In genomic region chr6:106253194-106253593, GRCh38 we compare ENCODE assay signal across 15 cellular contexts.
DNase-seq lines count a peak whose midpoint lies in the region; ATAC-seq, FAIRE-seq and TF ChIP-seq lines count a peak whose summit lies in the region.
"Had no signal": no experiment of that assay in that cellular context is flagged by ENCODE, and none has a peak within 500 bp of the region (broad histone marks: within the 10 kb centered on the region; RNA-seq: fewer than 3 reads in every experiment).

No MANE protein-coding gene starts in this region.

- H3K27ac ChIP-seq in A549: peak overlapping the region; percentile 33 to 69; a peak in 3 of 6 replicates
- no peak overlapping the region for H3K27ac ChIP-seq in HCT116 (ENCODE audit: low read depth, low read length)
- no peak overlapping the region for H3K27ac ChIP-seq in lower lobe of right lung
- H3K27ac ChIP-seq: dorsolateral prefrontal cortex, Peyer's patch had no signal

- no peaks in the 10 kb centered on the region for H3K9me3 Mint-ChIP-seq in activated T-helper 17 cell treated with anti-CD3 and anti-CD28 coated beads, Interleukin-2, amount 50 U/mL, for 72 hours
- no peaks in the 10 kb centered on the region for H3K9me3 Mint-ChIP-seq in mesothelial cell of epicardium
- H3K9me3 Mint-ChIP-seq: activated naive CD8-positive, alpha-beta T cell treated with anti-CD3 and anti-CD28 coated beads, Interleukin-2, amount 10 ng/mL, durations not matched to agents 7 days and 5 days had no signal

- no peak for FAIRE-seq in A549 (lab: Jason Lieb, UNC)
- FAIRE-seq: GM18507 had no signal

- H3K9me3 ChIP-seq in A549: no peaks in the 10 kb centered on the region
- no peaks in the 10 kb centered on the region for H3K9me3 ChIP-seq in HCT116 (ENCODE audit: control insufficient read depth in 1 of 2, insufficient read depth in 1 of 2, low read depth in 1 of 2, low read length in 2 of 2)
- H3K9me3 ChIP-seq in lower lobe of right lung: no peaks in the 10 kb centered on the region
- H3K9me3 ChIP-seq: Peyer's patch had no signal

- TF ChIP-seq POLR2A in A549 (IDR thresholded peaks at IDR 0.05; ENCODE audit: low read length) (no peak), HCT116 (IDR thresholded peaks at IDR 0.05; ENCODE audit: borderline replicate concordance, extremely low read depth, insufficient read depth, insufficient read length) (no peak)

- DNase-seq in A549 (ENCODE audit: low read depth in 1 of 2, low spot score in 1 of 2): peak in 1 of 2 experiments; percentile 7
- no peak for DNase-seq in HCT116 (ENCODE audit: low read depth, low spot score)
- peak; percentile 82 to 85 for DNase-seq in foreskin fibroblast
- no peak for DNase-seq in activated CD8-positive, alpha-beta memory T cell treated with anti-CD3 and anti-CD28 coated beads, Interleukin-2, amount 50 U/mL, for 4 hours
- DNase-seq in mesothelial cell of epicardium (ENCODE audit: low spot score in 2 of 2, unreplicated experiment in 2 of 2): no peak
- no peak for DNase-seq in lower lobe of right lung
- DNase-seq: activated naive CD8-positive, alpha-beta T cell treated with anti-CD3 and anti-CD28 coated beads, Interleukin-2, amount 10 ng/mL, durations not matched to agents 7 days and 5 days; DMS79 treated with DMSO at 0.1 percent for 48 hours; dorsolateral prefrontal cortex; NCI-H2171 treated with DMSO at 0.1 percent for 48 hours; Peyer's patch; stimulated activated naive CD4-positive, alpha-beta T cell had no signal

- CTCF ChIA-PET in A549 (lab: Yijun Ruan, JAX): no interaction called here
- CTCF ChIA-PET in HCT116 (lab: Charles Lee): no interaction called here

- 17% methylated on average over 1 of the region's 1 CpG for WGBS in A549 (ENCODE audit: missing lambda C conversion rate)

- intact Hi-C loops in HCT116 (cut with micrococcal nuclease): no loop called here
- intact Hi-C loops in lower lobe of right lung (cut with DNase I): no loop called here

- H3K4me3 Mint-ChIP-seq in activated T-helper 17 cell treated with anti-CD3 and anti-CD28 coated beads, Interleukin-2, amount 50 U/mL, for 72 hours: no peak overlapping the region
- no peak overlapping the region for H3K4me3 Mint-ChIP-seq in mesothelial cell of epicardium
- H3K4me3 Mint-ChIP-seq: activated naive CD8-positive, alpha-beta T cell treated with anti-CD3 and anti-CD28 coated beads, Interleukin-2, amount 10 ng/mL, durations not matched to agents 7 days and 5 days had no signal

- H3K27ac Mint-ChIP-seq in activated T-helper 17 cell treated with anti-CD3 and anti-CD28 coated beads, Interleukin-2, amount 50 U/mL, for 72 hours: peak overlapping the region; percentile 14
- no peak overlapping the region for H3K27ac Mint-ChIP-seq in mesothelial cell of epicardium
- H3K27ac Mint-ChIP-seq: activated naive CD8-positive, alpha-beta T cell treated with anti-CD3 and anti-CD28 coated beads, Interleukin-2, amount 10 ng/mL, durations not matched to agents 7 days and 5 days had no signal

- no peaks in the 10 kb centered on the region for H3K9me2 ChIP-seq in HCT116 (ENCODE audit: insufficient read depth)

- BruUV-seq in HCT116 (replicated peaks; lab: Mats Ljungman, UMichigan): no TSS peak

- peaks cover 66% of the 10 kb centered on the region for H3K4me1 ChIP-seq in A549
- H3K4me1 ChIP-seq in HCT116 (ENCODE audit: control insufficient read depth in 1 of 2, insufficient read depth in 2 of 2, low read length in 2 of 2): peaks cover 11 to 30% of the 10 kb centered on the region in 2 experiments; a peak in 3 of 4 replicates
- H3K4me1 ChIP-seq in lower lobe of right lung: no peaks in the 10 kb centered on the region
- H3K4me1 ChIP-seq: Peyer's patch had no signal

- H3K4me2 ChIP-seq in A549 (peak overlapping the region; percentile 55), HCT116 (ENCODE audit: low read length) (peak overlapping the region; percentile 8; the same call in 1 of the 2 replicates)

- peaks cover 12% of the 10 kb centered on the region; the same call in 1 of the 2 replicates for H4K20me1 ChIP-seq in HCT116 (ENCODE audit: insufficient read depth)

- ATAC-seq in A549 (peak in 1 of 2 experiments; percentile 70; a peak in 3 of 6 replicates), HCT116 (peak; percentile 67), lower lobe of right lung (no peak), GM21528 (IDR thresholded peaks at IDR 0.05; ENCODE audit: low FRiP score, unreplicated experiment) (no peak)
- ATAC-seq in activated T-helper 17 cell treated with anti-CD3 and anti-CD28 coated beads, Interleukin-2, amount 50 U/mL, for 72 hours (replicated peaks): no peak

- H3K36me3 ChIP-seq in HCT116 (ENCODE audit: control insufficient read depth in 1 of 2, insufficient read depth in 2 of 2, low read length in 2 of 2) (no peaks in the 10 kb centered on the region), lower lobe of right lung (no peaks in the 10 kb centered on the region)
- H3K36me3 ChIP-seq: Peyer's patch had no signal

- H3K27me3 Mint-ChIP-seq in activated T-helper 17 cell treated with anti-CD3 and anti-CD28 coated beads, Interleukin-2, amount 50 U/mL, for 72 hours: no peaks in the 10 kb centered on the region
- H3K27me3 Mint-ChIP-seq in mesothelial cell of epicardium (ENCODE audit: low read depth): no peaks in the 10 kb centered on the region
- H3K27me3 Mint-ChIP-seq: activated naive CD8-positive, alpha-beta T cell treated with anti-CD3 and anti-CD28 coated beads, Interleukin-2, amount 10 ng/mL, durations not matched to agents 7 days and 5 days had no signal

- POLR2A ChIA-PET in A549 (lab: Yijun Ruan, JAX): no interaction called here
- POLR2A ChIA-PET in HCT116 (lab: Charles Lee): no interaction called here

- TF ChIP-seq CTCF in A549 (IDR thresholded peaks at IDR 0.05) (no peak), HCT116 (IDR thresholded peaks at IDR 0.05 in 2 of 3, conservative IDR thresholded peaks at IDR 0.05 in 1 of 3; ENCODE audit: borderline replicate concordance in 1 of 3, insufficient read depth in 1 of 3, low read depth in 2 of 3, low read length in 2 of 3) (no peak), foreskin fibroblast (IDR thresholded peaks at IDR 0.05; ENCODE audit: low read depth, low read length) (no peak), mesothelial cell of epicardium (IDR thresholded peaks at IDR 0.05; ENCODE audit: unreplicated experiment) (no peak), lower lobe of right lung (IDR thresholded peaks at IDR 0.05) (no peak)

- peaks cover 4% of the 10 kb centered on the region for H3K36me3 Mint-ChIP-seq in activated T-helper 17 cell treated with anti-CD3 and anti-CD28 coated beads, Interleukin-2, amount 50 U/mL, for 72 hours (ENCODE audit: low read depth)
- peaks cover 2% of the 10 kb centered on the region for H3K36me3 Mint-ChIP-seq in mesothelial cell of epicardium

- no peak for TF ChIP-seq EP300 in A549 (IDR thresholded peaks at IDR 0.05)

- H3K79me2 ChIP-seq in HCT116 (ENCODE audit: insufficient read depth, low read length): peaks cover 52% of the 10 kb centered on the region

- H2AFZ ChIP-seq in HCT116 (ENCODE audit: low read depth, low read length, poor library complexity, severe bottlenecking): no peak overlapping the region

- no peak overlapping the region for H3K4me3 ChIP-seq in A549
- no peak overlapping the region for H3K4me3 ChIP-seq in HCT116 (replicated peaks in 1 of 2; ENCODE audit: low read depth in 1 of 2, low read length in 2 of 2)
- H3K4me3 ChIP-seq in foreskin fibroblast (ENCODE audit: low read depth in 1 of 2, low read length in 2 of 2): no peak overlapping the region
- no peak overlapping the region for H3K4me3 ChIP-seq in lower lobe of right lung
- H3K4me3 ChIP-seq: dorsolateral prefrontal cortex, Peyer's patch had no signal

- H3K9ac ChIP-seq in HCT116 (ENCODE audit: low read length): no peak overlapping the region

- TF ChIP-seq RAD21 in A549 (conservative IDR thresholded peaks at IDR 0.05 in 1 of 2, IDR thresholded peaks at IDR 0.05 in 1 of 2) (no peak), HCT116 (IDR thresholded peaks at IDR 0.05; ENCODE audit: low read depth) (no peak)

- H3K27me3 ChIP-seq in HCT116 (ENCODE audit: insufficient read depth, low read length) (no peaks in the 10 kb centered on the region), lower lobe of right lung (ENCODE audit: low read depth) (no peaks in the 10 kb centered on the region)
- H3K27me3 ChIP-seq: dorsolateral prefrontal cortex, Peyer's patch had no signal

- RAD21 ChIA-PET in HCT116 (lab: Charles Lee; ENCODE audit: low non-redundant PET in 1 of 2, low total read pairs in 2 of 2, uncharacterized antibody in 2 of 2, unreplicated experiment in 2 of 2): no interaction called here

- H3K4me1 Mint-ChIP-seq in activated T-helper 17 cell treated with anti-CD3 and anti-CD28 coated beads, Interleukin-2, amount 50 U/mL, for 72 hours: peaks cover 20% of the 10 kb centered on the region
- H3K4me1 Mint-ChIP-seq in mesothelial cell of epicardium: peaks cover 25% of the 10 kb centered on the region

TF ChIP-seq in HCT116, 20 proteins besides CTCF, POLR2A, EP300 and RAD21 (continues in another document):
- TF ChIP-seq MAX (IDR thresholded peaks at IDR 0.05) (no peak), SRF (IDR thresholded peaks at IDR 0.05; ENCODE audit: low read depth) (no peak), EZH2phosphoT487 (IDR thresholded peaks at IDR 0.05; ENCODE audit: borderline replicate concordance) (no peak), ELF1 (IDR thresholded peaks at IDR 0.05; ENCODE audit: borderline replicate concordance, low read depth) (no peak), FOSL1 (IDR thresholded peaks at IDR 0.05; ENCODE audit: low read depth) (peak; percentile 21; the same call in 1 of the 2 replicates), YY1 (IDR thresholded peaks at IDR 0.05; ENCODE audit: extremely low read depth, insufficient replicate concordance, low read depth, low read length) (no peak), TCF7L2 (IDR thresholded peaks at IDR 0.05; ENCODE audit: borderline replicate concordance, extremely low read depth, insufficient read depth, insufficient read length) (no peak)

Comparison
In these comparisons a context has a peak if more than half of its experiments do, and no peak if none do; other contexts are left out.
1. DNase-seq: peak in foreskin fibroblast (2 of 2); none in HCT116 (single experiment), activated CD8-positive, alpha-beta memory T cell treated with anti-CD3 and anti-CD28 coated beads, Interleukin-2, amount 50 U/mL, for 4 hours (single experiment), mesothelial cell of epicardium (0 of 2) and lower lobe of right lung (single experiment).
2. H3K27ac ChIP-seq: peak in A549 (2 of 2); none in HCT116 (single experiment) and lower lobe of right lung (single experiment).